ENCODE assay signal across 23 cellular contexts in the genomic region with DNA sequence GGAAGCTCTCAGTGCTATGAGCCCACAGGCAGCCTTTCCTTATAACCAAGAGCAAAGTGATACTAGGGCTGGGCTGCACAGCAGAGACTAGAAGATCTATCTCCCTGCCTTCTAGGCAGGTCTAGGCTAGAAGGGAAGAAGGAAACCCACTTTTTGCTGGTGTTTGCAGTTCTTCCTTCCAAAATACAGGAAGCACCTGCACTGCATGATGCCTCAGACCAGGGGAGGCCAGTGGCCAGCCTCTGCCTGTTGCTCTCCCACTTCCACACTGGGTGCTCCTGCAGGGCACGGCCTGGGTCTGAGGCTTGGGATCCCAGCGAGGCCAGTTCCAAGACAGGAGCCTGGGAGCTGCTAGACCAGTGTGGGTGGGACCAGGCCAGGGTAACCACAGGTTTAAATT. TPM values are rescaled to one million over a fixed set of nuclear protein-coding genes. Genes with fewer than 3 reads are reported as not detected.
DNase-seq lines count a peak whose midpoint lies in the region; TF ChIP-seq lines count a peak whose summit lies in the region.
"Had no signal": no experiment of that assay in that cellular context is flagged by ENCODE, and none has a peak within 500 bp of the region (broad histone marks: within the 10 kb centered on the region; RNA-seq: fewer than 3 reads in every experiment).

No MANE protein-coding gene starts in this region.

- H3K9me3 ChIP-seq in smooth muscle cell (replicated peaks; ENCODE audit: low read depth): no peaks in the 10 kb centered on the region
- H3K9me3 ChIP-seq: thoracic aorta had no signal

- H3K4me3 ChIP-seq in smooth muscle cell: no peak overlapping the region
- H3K4me3 ChIP-seq: lung, thoracic aorta had no signal

- H2AFZ ChIP-seq in smooth muscle cell (ENCODE audit: low read depth): no peak overlapping the region

- peaks cover 68% of the 10 kb centered on the region for H3K4me1 Mint-ChIP-seq in activated naive CD4-positive, alpha-beta T cell treated with anti-CD3 and anti-CD28 coated beads, Interleukin-2, amount 50 U/mL, for 24 hours
- peaks cover 73% of the 10 kb centered on the region for H3K4me1 Mint-ChIP-seq in activated T-helper 2 cell treated with anti-CD3 and anti-CD28 coated beads, Interferon-gamma antibody, Interleukin-2, Interleukin-4, amounts not matched to agents 10 μg/mL and 5 μg/mL and 100 μg/mL, durations not matched to agents 14 hours and 24 hours and 36 hours (ENCODE audit: low read depth)

- H3K4me1 ChIP-seq in smooth muscle cell (ENCODE audit: low read depth): peaks cover 7% of the 10 kb centered on the region

- no peaks in the 10 kb centered on the region for H3K79me2 ChIP-seq in smooth muscle cell (ENCODE audit: low read depth)

- H3K4me2 ChIP-seq in smooth muscle cell: no peak overlapping the region

- no peaks in the 10 kb centered on the region for H3K9me3 Mint-ChIP-seq in activated naive CD4-positive, alpha-beta T cell treated with anti-CD3 and anti-CD28 coated beads, Interleukin-2, amount 50 U/mL, for 24 hours
- H3K9me3 Mint-ChIP-seq in activated T-helper 2 cell treated with anti-CD3 and anti-CD28 coated beads, Interferon-gamma antibody, Interleukin-2, Interleukin-4, amounts not matched to agents 10 μg/mL and 5 μg/mL and 100 μg/mL, durations not matched to agents 14 hours and 24 hours and 36 hours: no peaks in the 10 kb centered on the region
- H3K9me3 Mint-ChIP-seq: CD14-positive monocyte had no signal

- peak overlapping the region; percentile 59 for H3K27ac Mint-ChIP-seq in activated naive CD4-positive, alpha-beta T cell treated with anti-CD3 and anti-CD28 coated beads, Interleukin-2, amount 50 U/mL, for 24 hours
- H3K27ac Mint-ChIP-seq in activated T-helper 2 cell treated with anti-CD3 and anti-CD28 coated beads, Interferon-gamma antibody, Interleukin-2, Interleukin-4, amounts not matched to agents 10 μg/mL and 5 μg/mL and 100 μg/mL, durations not matched to agents 14 hours and 24 hours and 36 hours: peak overlapping the region; percentile 13

- no peaks in the 10 kb centered on the region for H3K27me3 Mint-ChIP-seq in activated naive CD4-positive, alpha-beta T cell treated with anti-CD3 and anti-CD28 coated beads, Interleukin-2, amount 50 U/mL, for 24 hours
- no peaks in the 10 kb centered on the region for H3K27me3 Mint-ChIP-seq in activated T-helper 2 cell treated with anti-CD3 and anti-CD28 coated beads, Interferon-gamma antibody, Interleukin-2, Interleukin-4, amounts not matched to agents 10 μg/mL and 5 μg/mL and 100 μg/mL, durations not matched to agents 14 hours and 24 hours and 36 hours (ENCODE audit: low read depth)

- WGBS in smooth muscle cell (ENCODE audit: low lambda C conversion rate): 95% methylated on average over 2 of the region's 2 CpGs

- H3K36me3 Mint-ChIP-seq in activated naive CD4-positive, alpha-beta T cell treated with anti-CD3 and anti-CD28 coated beads, Interleukin-2, amount 50 U/mL, for 24 hours: peaks cover 14% of the 10 kb centered on the region
- peaks cover 27% of the 10 kb centered on the region for H3K36me3 Mint-ChIP-seq in activated T-helper 2 cell treated with anti-CD3 and anti-CD28 coated beads, Interferon-gamma antibody, Interleukin-2, Interleukin-4, amounts not matched to agents 10 μg/mL and 5 μg/mL and 100 μg/mL, durations not matched to agents 14 hours and 24 hours and 36 hours (ENCODE audit: low read depth)

- H3K9ac ChIP-seq in smooth muscle cell (ENCODE audit: low read depth): no peak overlapping the region

- intact Hi-C loops in activated T-helper 2 cell treated with anti-CD3 and anti-CD28 coated beads, Interferon-gamma antibody, Interleukin-2, Interleukin-4, amounts not matched to agents 10 μg/mL and 5 μg/mL and 100 μg/mL, durations not matched to agents 14 hours and 24 hours and 36 hours (cut with micrococcal nuclease): loop anchor here (10.0 kb wide), 1 partner anchor 390 kb away; no protein-coding TSS in a partner anchor
- intact Hi-C loops in posterior vena cava (cut with DNase I): loop anchor here in 1 of 2 donors (5.0 kb wide), 1 partner anchor 33 kb away; a partner anchor contains a TSS

- DNase-seq in activated naive CD4-positive, alpha-beta T cell (lab: John Stamatoyannopoulos, UW): no peak
- DNase-seq in Kasumi-1 (lab: John Stamatoyannopoulos, UW) (peak; percentile 61 to 73), posterior vena cava (ENCODE audit: low spot score) (peak; percentile 57), smooth muscle cell (lab: John Stamatoyannopoulos, UW; ENCODE audit: unreplicated experiment) (no peak), NCI-H1105 treated with DMSO at 0.1 percent for 48 hours (lab: John Stamatoyannopoulos, UW) (no peak), NCI-H510A (lab: John Stamatoyannopoulos, UW) (no peak)
- no peak for DNase-seq in activated T-helper 2 cell treated with anti-CD3 and anti-CD28 coated beads, Interferon-gamma antibody, Interleukin-2, Interleukin-4, amounts not matched to agents 10 μg/mL and 5 μg/mL and 100 μg/mL, durations not matched to agents 14 hours and 24 hours and 36 hours (ENCODE audit: low spot score)
- DNase-seq: ACHN; activated effector memory CD4-positive, alpha-beta T cell treated with Interleukin-2 at 50 U/mL for 16 hours; brain microvascular endothelial cell; DMS79 treated with DMSO at 0.1 percent for 48 hours; kidney; NCI-H1417; NCI-H2107; NCI-H524; small intestine; stimulated activated CD4-positive, alpha-beta T cell treated with anti-CD3 and anti-CD28 coated beads, Interleukin-2, amount 100 ng/mL, for 48 hours; stimulated activated naive CD4-positive, alpha-beta T cell treated with Interleukin-2 at 50 U/mL for 16 hours; T1000 had no signal

- H4K20me1 ChIP-seq in smooth muscle cell (ENCODE audit: low read depth): no peaks in the 10 kb centered on the region

- H3K27me3 ChIP-seq in smooth muscle cell (ENCODE audit: low read depth): no peaks in the 10 kb centered on the region
- H3K27me3 ChIP-seq: brain microvascular endothelial cell had no signal

- no peak for TF ChIP-seq CTCF in smooth muscle cell (IDR thresholded peaks at IDR 0.05; ENCODE audit: borderline replicate concordance, insufficient read depth, poor library complexity, severe bottlenecking)

- no peaks in the 10 kb centered on the region for H3K36me3 ChIP-seq in smooth muscle cell (ENCODE audit: low read depth)
- H3K36me3 ChIP-seq: brain microvascular endothelial cell, thoracic aorta had no signal

- peaks cover 8% of the 10 kb centered on the region for H3F3A ChIP-seq in smooth muscle cell (ENCODE audit: low read depth)

- H3K27ac ChIP-seq in smooth muscle cell (ENCODE audit: low read depth): no peak overlapping the region
- H3K27ac ChIP-seq: brain microvascular endothelial cell, thoracic aorta had no signal

- H3K4me3 Mint-ChIP-seq in activated naive CD4-positive, alpha-beta T cell treated with anti-CD3 and anti-CD28 coated beads, Interleukin-2, amount 50 U/mL, for 24 hours: no peak overlapping the region
- no peak overlapping the region for H3K4me3 Mint-ChIP-seq in activated T-helper 2 cell treated with anti-CD3 and anti-CD28 coated beads, Interferon-gamma antibody, Interleukin-2, Interleukin-4, amounts not matched to agents 10 μg/mL and 5 μg/mL and 100 μg/mL, durations not matched to agents 14 hours and 24 hours and 36 hours (ENCODE audit: low read depth)
- H3K4me3 Mint-ChIP-seq: CD14-positive monocyte had no signal

RNA-seq across cellular contexts. Expression of a gene that starts 6.0 kb away (rescaled TPM):
- total RNA-seq in activated T-helper 2 cell treated with anti-CD3 and anti-CD28 coated beads, Interferon-gamma antibody, Interleukin-2, Interleukin-4, amounts not matched to agents 10 μg/mL and 5 μg/mL and 100 μg/mL, durations not matched to agents 14 hours and 24 hours and 36 hours: 2.0 and 2.6 TPM in 2 replicates
- total RNA-seq in posterior vena cava (1 to 10 TPM; 1.1 to 1.9 TPM), smooth muscle cell (0.54 and 0.85 TPM in 2 replicates)
- polyA plus RNA-seq in smooth muscle cell: 0.57 and 0.88 TPM in 2 replicates
- polyA plus RNA-seq: CD14-positive monocyte had no signal

RNA-seq across cellular contexts. Expression of a gene that starts 32.2 kb away (rescaled TPM):
- 429 and 437 TPM in 2 replicates for total RNA-seq in activated T-helper 2 cell treated with anti-CD3 and anti-CD28 coated beads, Interferon-gamma antibody, Interleukin-2, Interleukin-4, amounts not matched to agents 10 μg/mL and 5 μg/mL and 100 μg/mL, durations not matched to agents 14 hours and 24 hours and 36 hours
- total RNA-seq in posterior vena cava (10 to 100 TPM; 22.8 to 38.7 TPM), smooth muscle cell (0.67 and 4.8 TPM in 2 replicates)
- 8.2 and 12.7 TPM in 2 replicates for polyA plus RNA-seq in smooth muscle cell

Comparison
In these comparisons a context has a peak if more than half of its experiments do, and no peak if none do; other contexts are left out.
1. DNase-seq: peak in Kasumi-1 (2 of 2) and posterior vena cava (single experiment); none in activated naive CD4-positive, alpha-beta T cell (0 of 4), activated T-helper 2 cell treated with anti-CD3 and anti-CD28 coated beads, Interferon-gamma antibody, Interleukin-2, Interleukin-4, amounts not matched to agents 10 μg/mL and 5 μg/mL and 100 μg/mL, durations not matched to agents 14 hours and 24 hours and 36 hours (single experiment), smooth muscle cell (single experiment), NCI-H1105 treated with DMSO at 0.1 percent for 48 hours (single experiment) and NCI-H510A (single experiment).